Comparison of ENCODE assay signal across 8 cellular contexts in genomic region chr6:20680697-20681165, GRCh38.
A peak's percentile ranks its signal among the peaks of the same experiment; 100 is the strongest.
DNase-seq lines count a peak whose midpoint lies in the region; ATAC-seq lines count a peak whose summit lies in the region.
"Had no signal": no experiment of that assay in that cellular context is flagged by ENCODE, and none has a peak within 500 bp of the region (broad histone marks: within the 10 kb centered on the region; RNA-seq: fewer than 3 reads in every experiment).

No MANE protein-coding gene starts in this region.

- DNase-seq in NAMALWA (ENCODE audit: low spot score): peak; percentile 7
- no peak for DNase-seq in left colon
- no peak for DNase-seq in pons (ENCODE audit: low spot score)
- no peak for DNase-seq in DMS153 treated with DMSO at 0.1 percent for 48 hours (lab: John Stamatoyannopoulos, UW; ENCODE audit: unreplicated experiment)
- no peak for DNase-seq in NCI-H69 (lab: John Stamatoyannopoulos, UW)
- DNase-seq: NCI-H524 had no signal

- ATAC-seq in GM18870 (IDR thresholded peaks at IDR 0.05; ENCODE audit: unreplicated experiment): peak; percentile 83
- peak; percentile 63 for ATAC-seq in GM21825 (IDR thresholded peaks at IDR 0.05; ENCODE audit: unreplicated experiment)
- peak; percentile 22 for ATAC-seq in left colon

- intact Hi-C loops in left colon (cut with DNase I, micrococcal nuclease): no loop called here

Comparison
In these comparisons a context has a peak if more than half of its experiments do, and no peak if none do; other contexts are left out.
1. ATAC-seq: peak in every context shown above with its lines; median percentile 83 in GM18870; 63 in GM21825; 22 in left colon.